In the genomic region with DNA sequence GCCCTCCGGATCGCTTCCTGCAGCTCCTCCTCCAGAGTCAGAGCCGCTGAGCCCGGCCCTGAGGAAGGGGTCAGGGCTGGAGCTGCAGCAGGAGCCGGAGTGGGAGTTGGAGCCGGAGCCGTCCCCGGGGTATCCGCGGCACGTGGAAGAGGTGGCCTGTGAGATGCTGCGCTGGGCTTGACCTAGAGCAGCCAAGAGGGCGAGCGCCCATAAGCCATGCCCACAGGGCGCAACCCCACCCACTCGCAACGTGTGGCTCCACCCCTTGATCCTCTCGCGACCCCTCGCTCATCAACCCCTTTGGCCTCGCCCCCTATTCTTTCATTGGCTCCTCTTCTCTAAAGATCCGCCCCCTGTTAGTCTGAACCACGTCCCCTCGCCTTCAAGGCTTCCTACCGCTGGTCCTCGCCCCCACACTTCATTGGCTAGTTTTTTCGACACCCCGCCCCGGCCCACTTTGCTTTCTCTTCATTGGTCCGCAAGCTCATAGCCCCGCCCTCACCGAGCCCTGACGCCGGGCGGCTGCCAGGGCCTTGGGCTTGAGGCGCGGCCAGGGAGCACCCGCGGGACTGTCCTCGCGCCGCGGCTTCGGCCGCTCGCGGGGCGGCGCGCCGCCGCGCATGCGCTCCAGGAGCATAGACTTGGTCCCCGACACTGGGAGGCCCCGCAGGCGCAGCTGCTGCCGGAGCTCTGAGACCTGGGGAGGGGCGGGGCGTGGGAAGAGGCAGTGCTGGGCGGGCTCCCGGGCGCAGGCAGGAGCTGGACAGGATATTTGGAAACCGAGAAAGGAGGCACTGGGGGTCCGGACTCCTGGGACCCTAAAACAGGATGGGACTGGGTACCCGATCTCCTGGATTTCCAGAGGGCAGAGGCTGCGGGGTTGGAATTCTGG, we compare ENCODE assay signal across 8 cellular contexts. TPM values are rescaled to one million over a fixed set of nuclear protein-coding genes. Genes with fewer than 3 reads are reported as not detected.
A peak's percentile ranks its signal among the peaks of the same experiment; 100 is the strongest.
DNase-seq lines count a peak whose midpoint lies in the region; ATAC-seq and TF ChIP-seq lines count a peak whose summit lies in the region.

No MANE protein-coding gene starts in this region.

- intact Hi-C loops in adrenal gland (cut with DNase I) (no loop called here), heart right ventricle (cut with DNase I) (loop anchor here in 6 of 10 donors (2.0 to 5.0 kb wide), 2 partner anchors 37 to 39 kb away; no protein-coding TSS in a partner anchor)

- H3K36me3 Mint-ChIP-seq in type B pancreatic cell = peaks cover 3% of the 10 kb centered on the region

- ATAC-seq in HG02759 (IDR thresholded peaks at IDR 0.05; ENCODE audit: unreplicated experiment) = peak; percentile 90
- ATAC-seq in heart right ventricle = peak; percentile 90 to 94 (median 92)

- H3K9me3 ChIP-seq in adrenal gland (replicated peaks in 1 of 3) = no peaks in the 10 kb centered on the region
- H3K9me3 ChIP-seq in heart right ventricle = peaks cover 0 to 10% (median 0%) of the 10 kb centered on the region in 11 donors

- H3K27me3 ChIP-seq in adrenal gland = no peaks in the 10 kb centered on the region
- H3K27me3 ChIP-seq in heart right ventricle = no peaks in the 10 kb centered on the region

- H3K4me3 ChIP-seq in GM12865 (ENCODE audit: low read depth, low read length) = peak overlapping the region; percentile 97
- peak overlapping the region in 2 of 4 donors; percentile 34 to 58 for H3K4me3 ChIP-seq in adrenal gland
- peak overlapping the region; percentile 47 to 86 (median 70) for H3K4me3 ChIP-seq in heart right ventricle

- H3K4me1 ChIP-seq in adrenal gland (replicated peaks in 1 of 2) = peaks cover 32 to 49% of the 10 kb centered on the region in 2 donors
- H3K4me1 ChIP-seq in heart right ventricle = peaks cover 15 to 59% (median 44%) of the 10 kb centered on the region in 9 donors

- no peaks in the 10 kb centered on the region for H3K27me3 Mint-ChIP-seq in type B pancreatic cell

- H3K36me3 ChIP-seq in adrenal gland (replicated peaks in 1 of 2) (no peaks in the 10 kb centered on the region), heart right ventricle (no peaks in the 10 kb centered on the region)

- H3K27ac ChIP-seq in adrenal gland (peak overlapping the region in 4 of 5 donors; percentile 57 to 81 (median 70)), heart right ventricle (peak overlapping the region; percentile 19 to 94 (median 87))

- peak overlapping the region; percentile 93 for H3K27ac Mint-ChIP-seq in type B pancreatic cell

- TF ChIP-seq POLR2A in adrenal gland (IDR thresholded peaks at IDR 0.05) = peak in 1 of 2 donors; percentile 71

- H3K9me3 Mint-ChIP-seq in type B pancreatic cell = no peaks in the 10 kb centered on the region

- peaks cover 27% of the 10 kb centered on the region for H3K4me1 Mint-ChIP-seq in type B pancreatic cell (ENCODE audit: unreplicated experiment)

- peak; percentile 99 for DNase-seq in GM12865 (ENCODE audit: low read depth)
- peak; percentile 97 for DNase-seq in NCI-H128 (lab: John Stamatoyannopoulos, UW; ENCODE audit: unreplicated experiment)
- DNase-seq in SW480 (ENCODE audit: low spot score) = peak; percentile 100
- DNase-seq in adrenal gland = peak; percentile 99 to 100 (median 100)
- DNase-seq in heart right ventricle = peak; percentile 99
- DNase-seq in pons (ENCODE audit: low spot score) = peak; percentile 100
- peak; percentile 100 for DNase-seq in type B pancreatic cell (ENCODE audit: extremely low spot score, unreplicated experiment)

- peak overlapping the region; percentile 92 for H3K4me3 Mint-ChIP-seq in type B pancreatic cell

- no peak for TF ChIP-seq CTCF in GM12865 (IDR thresholded peaks at IDR 0.05; ENCODE audit: insufficient read depth, low read depth, low read length, missing control alignments)
- no peak for TF ChIP-seq CTCF in adrenal gland (IDR thresholded peaks at IDR 0.05)
- peak in 2 of 9 donors; percentile 15 to 20 for TF ChIP-seq CTCF in heart right ventricle (IDR thresholded peaks at IDR 0.05)
- TF ChIP-seq CTCF in type B pancreatic cell (conservative IDR thresholded peaks at IDR 0.05) = no peak

- WGBS in adrenal gland, 4 donors = 0 to 1% (median 1%) methylated on average over 48 to 67 of the region's 67 CpGs
- WGBS in heart right ventricle, 2 donors = 1% methylated on average over 67 of the region's 67 CpGs

RNA-seq across cellular contexts. Expression of a gene that starts 5.4 kb away (rescaled TPM):
- 10 to 100 TPM in 7 of 8 donors, 1 to 10 TPM in 1; 9.4 to 45.9 (median 26.4) TPM for total RNA-seq in adrenal gland
- 10 to 100 TPM in 2 of 3 donors, 1 to 10 TPM in 1; 8.9 to 57.9 (median 31.9) TPM for polyA plus RNA-seq in adrenal gland
- 1 to 10 TPM; 1.9 to 7.5 (median 3.4) TPM for total RNA-seq in heart right ventricle
- polyA plus RNA-seq in heart right ventricle = 1 to 10 TPM; 2.4 to 6.4 TPM
- total RNA-seq in type B pancreatic cell (ENCODE audit: low replicate concordance) = 2.0 and 3.6 TPM in 2 replicates

RNA-seq across cellular contexts. Expression of a gene that starts 18.3 kb away (rescaled TPM):
- total RNA-seq in adrenal gland (not detected), heart right ventricle (not detected), type B pancreatic cell (ENCODE audit: low replicate concordance) (9.0 and 13.3 TPM in 2 replicates)
- polyA plus RNA-seq in adrenal gland (under 1 TPM in 2 of 3 donors, not detected in 1; 0.03 to 0.24 TPM), heart right ventricle (under 1 TPM in 1 of 2 donors, not detected in 1; 0.07 TPM)

RNA-seq across cellular contexts. Expression of a gene that starts 26.3 kb away (rescaled TPM):
- total RNA-seq in adrenal gland (10 to 100 TPM; 13.3 to 23.1 (median 16.7) TPM), heart right ventricle (10 to 100 TPM; 13.6 to 23.5 (median 15.4) TPM), type B pancreatic cell (ENCODE audit: low replicate concordance) (1.9 and 4.6 TPM in 2 replicates)
- polyA plus RNA-seq in adrenal gland (10 to 100 TPM in 2 of 3 donors, 1 to 10 TPM in 1; 5.1 to 38.9 (median 34.6) TPM), heart right ventricle (10 to 100 TPM; 19.9 to 27.3 TPM)

RNA-seq across cellular contexts. Expression of a gene that starts 32.6 kb away (rescaled TPM):
- total RNA-seq in adrenal gland = 1 to 10 TPM in 3 of 8 donors, under 1 TPM in 2, not detected in 3; 0.70 to 2.9 (median 1.8) TPM
- polyA plus RNA-seq in adrenal gland = 1 to 10 TPM in 2 of 3 donors, under 1 TPM in 1; 0.59 to 1.2 (median 1.2) TPM
- under 1 TPM in 9 of 10 donors, not detected in 1; 0.12 to 0.95 (median 0.68) TPM for total RNA-seq in heart right ventricle
- 1 to 10 TPM in 1 of 2 donors, under 1 TPM in 1; 0.39 to 1.3 TPM for polyA plus RNA-seq in heart right ventricle
- 2.2 and 4.8 TPM in 2 replicates for total RNA-seq in type B pancreatic cell (ENCODE audit: low replicate concordance)

RNA-seq across cellular contexts. Expression of a gene that starts 38.3 kb away (rescaled TPM):
- total RNA-seq in adrenal gland (1 to 10 TPM; 1.4 to 4.5 (median 2.4) TPM), heart right ventricle (1 to 10 TPM; 1.8 to 5.7 (median 2.7) TPM), type B pancreatic cell (ENCODE audit: low replicate concordance) (11.2 and 15.0 TPM in 2 replicates)
- polyA plus RNA-seq in adrenal gland (1 to 10 TPM; 1.2 to 1.9 (median 1.7) TPM), heart right ventricle (1 to 10 TPM; 2.2 to 5.4 TPM)

Comparison
In these comparisons a context has a peak if more than half of its experiments do, and no peak if none do; other contexts are left out.
1. intact Hi-C loops: an anchor here in heart right ventricle (2.0 to 5.0 kb wide); none called in adrenal gland.